26 cellular contexts compared by ENCODE assay signal in the genomic region with DNA sequence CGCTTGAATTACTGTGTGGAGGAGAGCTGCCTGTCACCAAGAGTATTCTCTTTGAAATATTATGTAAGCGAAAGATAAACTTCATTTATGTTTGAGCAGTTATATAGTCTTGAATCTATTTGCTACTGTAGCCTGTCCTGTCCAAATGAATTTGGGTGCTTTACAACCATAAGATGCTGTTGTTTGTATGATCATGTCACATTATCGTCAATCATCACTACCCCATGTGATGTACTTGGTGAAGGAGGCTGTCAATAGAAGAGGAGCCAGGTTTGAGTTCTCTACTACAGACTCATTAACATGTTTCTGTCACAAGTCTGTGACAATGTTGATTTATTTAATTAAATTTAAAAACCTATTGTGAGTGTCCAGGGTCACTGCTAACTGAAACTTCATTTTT.
"Had no signal": no experiment of that assay in that cellular context is flagged by ENCODE, and none has a peak within 500 bp of the region (broad histone marks: within the 10 kb centered on the region; RNA-seq: fewer than 3 reads in every experiment).

No MANE protein-coding gene starts in this region.

- H3K36me3 ChIP-seq: colonic mucosa, esophagus muscularis mucosa, esophagus squamous epithelium, gastrocnemius medialis, gastroesophageal sphincter, heart left ventricle, heart right ventricle had no signal

- H3K27ac ChIP-seq: colonic mucosa, coronary artery, dorsolateral prefrontal cortex, epithelial cell of prostate, esophagus muscularis mucosa, esophagus squamous epithelium, foreskin keratinocyte, gastrocnemius medialis, gastroesophageal sphincter, heart left ventricle, heart right ventricle had no signal

- DNase-seq: colonic mucosa; dermis blood vessel endothelial cell; dorsolateral prefrontal cortex; effector CD4-positive, alpha-beta T cell; effector CD8-positive, alpha-beta T cell; effector memory CD4-positive, alpha-beta T cell; effector memory CD8-positive, alpha-beta T cell; endodermal cell; erythroblast; esophagus squamous epithelium; foreskin fibroblast; foreskin keratinocyte; foreskin melanocyte; gastrocnemius medialis; glutamatergic neuron; heart left ventricle; heart right ventricle had no signal

- H3K9me3 ChIP-seq: colonic mucosa, esophagus muscularis mucosa, esophagus squamous epithelium, gastrocnemius medialis, gastroesophageal sphincter, heart left ventricle, heart right ventricle had no signal

- H3K4me3 ChIP-seq: colonic mucosa, coronary artery, dorsolateral prefrontal cortex, esophagus muscularis mucosa, esophagus squamous epithelium, gastrocnemius medialis, gastroesophageal sphincter, heart left ventricle, heart right ventricle had no signal

- ATAC-seq: effector memory CD8-positive, alpha-beta T cell; esophagus mucosa; foreskin keratinocyte; gastrocnemius medialis; gastroesophageal sphincter; heart left ventricle; heart right ventricle had no signal

- FAIRE-seq: colon, endometrium, endothelial cell of umbilical vein, frontal cortex had no signal

- H3K4me1 ChIP-seq: colonic mucosa, esophagus squamous epithelium, gastroesophageal sphincter, heart left ventricle, heart right ventricle had no signal

- H3K27me3 ChIP-seq: colonic mucosa, dorsolateral prefrontal cortex, esophagus muscularis mucosa, esophagus squamous epithelium, foreskin keratinocyte, gastrocnemius medialis, gastroesophageal sphincter, heart left ventricle, heart right ventricle had no signal
